Comparison of ENCODE assay signal across 27 cellular contexts in genomic region chr7:81211204-81211603, GRCh38.
"Had no signal": no experiment of that assay in that cellular context is flagged by ENCODE, and none has a peak within 500 bp of the region (broad histone marks: within the 10 kb centered on the region; RNA-seq: fewer than 3 reads in every experiment).

No MANE protein-coding gene starts in this region.

- H3K27ac Mint-ChIP-seq: activated CD8-positive, alpha-beta T cell treated with anti-CD3 and anti-CD28 coated beads, Interleukin-2, amount 10 ng/mL, durations not matched to agents 7 days and 5 days; activated naive CD4-positive, alpha-beta T cell treated with anti-CD3 and anti-CD28 coated beads, Interleukin-2, amount 50 U/mL, for 24 hours; activated T-cell treated with anti-CD3 and anti-CD28 coated beads, Interleukin-2, amount 50 U/mL, for 24 hours; activated T-helper 1 cell treated with anti-CD3 and anti-CD28 coated beads, Interleukin-12 subunit alpha, Interleukin-12 subunit beta, Interleukin-2, Interleukin-4 antibody, amounts not matched to agents 30 ng/mL and 10 ng/mL and 1 ng/mL, durations not matched to agents 14 hours and 24 hours and 36 hours; T-helper 17 cell; WTC11 had no signal

- H3K4me1 ChIP-seq: SJSA1 had no signal

- H3K4me3 Mint-ChIP-seq: activated CD8-positive, alpha-beta T cell treated with anti-CD3 and anti-CD28 coated beads, Interleukin-2, amount 10 ng/mL, durations not matched to agents 7 days and 5 days; activated naive CD4-positive, alpha-beta T cell treated with anti-CD3 and anti-CD28 coated beads, Interleukin-2, amount 50 U/mL, for 24 hours; activated T-cell treated with anti-CD3 and anti-CD28 coated beads, Interleukin-2, amount 50 U/mL, for 24 hours; activated T-helper 1 cell treated with anti-CD3 and anti-CD28 coated beads, Interleukin-12 subunit alpha, Interleukin-12 subunit beta, Interleukin-2, Interleukin-4 antibody, amounts not matched to agents 30 ng/mL and 10 ng/mL and 1 ng/mL, durations not matched to agents 14 hours and 24 hours and 36 hours; brain; T-helper 17 cell; WTC11 had no signal

- DNase-seq: activated CD4-positive, alpha-beta T cell treated with anti-CD3 and anti-CD28 coated beads for 48 hours; activated CD4-positive, alpha-beta T cell treated with anti-CD3 and anti-CD28 coated beads, Interleukin-2, amount 50 U/mL, for 4 hours; activated CD4-positive, CD25-positive, alpha-beta regulatory T cell treated with anti-CD3 and anti-CD28 coated beads, Interleukin-2, amount 50 U/mL, for 72 hours; activated CD8-positive, alpha-beta memory T cell treated with anti-CD3 and anti-CD28 coated beads, Interleukin-2, amount 50 U/mL, for 48 hours; activated CD8-positive, alpha-beta T cell treated with anti-CD3 and anti-CD28 coated beads, Interleukin-2, amount 10 ng/mL, durations not matched to agents 7 days and 5 days; activated effector memory CD4-positive, alpha-beta T cell treated with Interleukin-2 at 50 U/mL for 16 hours; activated naive CD4-positive, alpha-beta T cell; activated T-cell treated with anti-CD3 and anti-CD28 coated beads, Interleukin-2, amount 50 U/mL, for 24 hours; amniotic stem cell; Kasumi-1; KBM-7; NCI-H1105 treated with DMSO at 0.1 percent for 48 hours; NCI-H146; NCI-H187 treated with DMSO at 0.1 percent for 48 hours; NCI-H2171 treated with DMSO at 0.1 percent for 48 hours; NCI-H510A; NCI-H526 treated with DMSO at 0.1 percent for 48 hours; SHP77; T-helper 17 cell; T-helper 9 cell had no signal

- H3K4me3 ChIP-seq: ascending aorta, SJSA1 had no signal

- H3K27me3 Mint-ChIP-seq: activated naive CD4-positive, alpha-beta T cell treated with anti-CD3 and anti-CD28 coated beads, Interleukin-2, amount 50 U/mL, for 24 hours; activated T-cell treated with anti-CD3 and anti-CD28 coated beads, Interleukin-2, amount 50 U/mL, for 24 hours; brain; T-helper 17 cell had no signal

- H3K36me3 Mint-ChIP-seq: activated naive CD4-positive, alpha-beta T cell treated with anti-CD3 and anti-CD28 coated beads, Interleukin-2, amount 50 U/mL, for 24 hours; brain; WTC11 had no signal

- H3K36me3 ChIP-seq: ascending aorta, SJSA1 had no signal

- H3K27me3 ChIP-seq: ascending aorta, SJSA1 had no signal

- FAIRE-seq: RCC 7860 had no signal

- ATAC-seq: activated CD8-positive, alpha-beta T cell treated with anti-CD3 and anti-CD28 coated beads, Interleukin-2, amount 10 ng/mL, durations not matched to agents 7 days and 5 days; T-helper 17 cell; WTC11 had no signal

- H3K4me1 Mint-ChIP-seq: activated naive CD4-positive, alpha-beta T cell treated with anti-CD3 and anti-CD28 coated beads, Interleukin-2, amount 50 U/mL, for 24 hours; T-helper 17 cell; WTC11 had no signal

- H3K27ac ChIP-seq: ascending aorta, SJSA1 had no signal

- H3K9me3 ChIP-seq: ascending aorta, SJSA1 had no signal

- H3K9me3 Mint-ChIP-seq: activated naive CD4-positive, alpha-beta T cell treated with anti-CD3 and anti-CD28 coated beads, Interleukin-2, amount 50 U/mL, for 24 hours; activated T-helper 1 cell treated with anti-CD3 and anti-CD28 coated beads, Interleukin-12 subunit alpha, Interleukin-12 subunit beta, Interleukin-2, Interleukin-4 antibody, amounts not matched to agents 30 ng/mL and 10 ng/mL and 1 ng/mL, durations not matched to agents 14 hours and 24 hours and 36 hours; brain; WTC11 had no signal
